In the genomic region with DNA sequence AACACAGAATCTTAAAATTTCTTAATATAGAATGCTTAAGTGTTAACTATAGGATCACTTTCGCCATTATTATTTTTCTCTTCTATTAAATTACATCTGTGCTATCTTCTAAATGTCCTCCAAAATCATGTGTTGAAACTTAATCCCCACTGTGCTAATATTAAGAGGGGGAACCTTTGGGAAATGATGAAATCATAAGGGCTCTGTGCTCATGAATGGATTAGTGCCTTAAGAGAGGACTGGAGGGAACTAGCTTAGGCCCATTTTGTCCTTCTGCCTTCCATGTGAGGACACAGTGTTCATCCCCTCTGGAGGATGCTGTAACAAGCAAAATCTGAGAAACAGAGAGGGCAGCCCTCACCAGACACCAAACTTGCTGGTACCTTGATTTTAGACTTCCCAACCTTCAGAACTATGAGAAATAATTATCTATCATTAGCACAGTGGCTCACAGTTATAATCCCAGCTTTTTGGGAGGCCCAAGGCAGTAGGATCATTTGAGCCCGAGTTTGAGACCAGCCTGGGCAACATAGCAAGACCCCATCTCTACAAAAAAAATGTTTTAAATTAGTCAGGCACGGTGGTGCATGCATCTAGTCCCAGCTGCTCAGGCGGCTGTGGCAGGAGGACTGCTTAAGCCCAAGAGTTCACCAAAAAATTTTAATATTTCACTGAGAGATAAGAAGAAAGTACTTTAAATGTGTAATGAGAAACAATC, we compare ENCODE assay signal across 1 cellular context.
A peak's percentile ranks its signal among the peaks of the same experiment; 100 is the strongest.
TF ChIP-seq lines count a peak whose summit lies in the region.

No MANE protein-coding gene starts in this region.

TF ChIP-seq in HEK293, 187 proteins besides CTCF, POLR2A, EP300 and RAD21:
- TF ChIP-seq, protein P1, sequence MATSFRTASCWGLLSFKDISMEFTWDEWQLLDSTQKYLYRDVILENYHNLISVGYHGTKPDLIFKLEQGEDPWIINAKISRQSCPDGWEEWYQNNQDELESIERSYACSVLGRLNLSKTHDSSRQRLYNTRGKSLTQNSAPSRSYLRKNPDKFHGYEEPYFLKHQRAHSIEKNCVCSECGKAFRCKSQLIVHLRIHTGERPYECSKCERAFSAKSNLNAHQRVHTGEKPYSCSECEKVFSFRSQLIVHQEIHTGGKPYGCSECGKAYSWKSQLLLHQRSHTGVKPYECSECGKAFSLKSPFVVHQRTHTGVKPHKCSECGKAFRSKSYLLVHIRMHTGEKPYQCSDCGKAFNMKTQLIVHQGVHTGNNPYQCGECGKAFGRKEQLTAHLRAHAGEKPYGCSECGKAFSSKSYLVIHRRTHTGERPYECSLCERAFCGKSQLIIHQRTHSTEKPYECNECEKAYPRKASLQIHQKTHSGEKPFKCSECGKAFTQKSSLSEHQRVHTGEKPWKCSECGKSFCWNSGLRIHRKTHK (tag by site-specific recombination; IDR thresholded peaks at IDR 0.05), result no peak
- TF ChIP-seq ZNF114 (tag by site-specific recombination; IDR thresholded peaks at IDR 0.05), result no peak
- TF ChIP-seq, protein P2, sequence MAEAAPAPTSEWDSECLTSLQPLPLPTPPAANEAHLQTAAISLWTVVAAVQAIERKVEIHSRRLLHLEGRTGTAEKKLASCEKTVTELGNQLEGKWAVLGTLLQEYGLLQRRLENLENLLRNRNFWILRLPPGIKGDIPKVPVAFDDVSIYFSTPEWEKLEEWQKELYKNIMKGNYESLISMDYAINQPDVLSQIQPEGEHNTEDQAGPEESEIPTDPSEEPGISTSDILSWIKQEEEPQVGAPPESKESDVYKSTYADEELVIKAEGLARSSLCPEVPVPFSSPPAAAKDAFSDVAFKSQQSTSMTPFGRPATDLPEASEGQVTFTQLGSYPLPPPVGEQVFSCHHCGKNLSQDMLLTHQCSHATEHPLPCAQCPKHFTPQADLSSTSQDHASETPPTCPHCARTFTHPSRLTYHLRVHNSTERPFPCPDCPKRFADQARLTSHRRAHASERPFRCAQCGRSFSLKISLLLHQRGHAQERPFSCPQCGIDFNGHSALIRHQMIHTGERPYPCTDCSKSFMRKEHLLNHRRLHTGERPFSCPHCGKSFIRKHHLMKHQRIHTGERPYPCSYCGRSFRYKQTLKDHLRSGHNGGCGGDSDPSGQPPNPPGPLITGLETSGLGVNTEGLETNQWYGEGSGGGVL (tag by site-specific recombination; IDR thresholded peaks at IDR 0.05), result peak; percentile 44; the same call in 1 of the 2 replicates
- no peak for TF ChIP-seq ZNF558 (tag by site-specific recombination; IDR thresholded peaks at IDR 0.05)
- TF ChIP-seq, protein P3, sequence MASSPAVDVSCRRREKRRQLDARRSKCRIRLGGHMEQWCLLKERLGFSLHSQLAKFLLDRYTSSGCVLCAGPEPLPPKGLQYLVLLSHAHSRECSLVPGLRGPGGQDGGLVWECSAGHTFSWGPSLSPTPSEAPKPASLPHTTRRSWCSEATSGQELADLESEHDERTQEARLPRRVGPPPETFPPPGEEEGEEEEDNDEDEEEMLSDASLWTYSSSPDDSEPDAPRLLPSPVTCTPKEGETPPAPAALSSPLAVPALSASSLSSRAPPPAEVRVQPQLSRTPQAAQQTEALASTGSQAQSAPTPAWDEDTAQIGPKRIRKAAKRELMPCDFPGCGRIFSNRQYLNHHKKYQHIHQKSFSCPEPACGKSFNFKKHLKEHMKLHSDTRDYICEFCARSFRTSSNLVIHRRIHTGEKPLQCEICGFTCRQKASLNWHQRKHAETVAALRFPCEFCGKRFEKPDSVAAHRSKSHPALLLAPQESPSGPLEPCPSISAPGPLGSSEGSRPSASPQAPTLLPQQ (tag by site-specific recombination; IDR thresholded peaks at IDR 0.05), result peak; percentile 58; the same call in 1 of the 2 replicates
- peak; percentile 83 for TF ChIP-seq ZNF121 (tag by site-specific recombination; IDR thresholded peaks at IDR 0.05)
- TF ChIP-seq ZNF416 (tag by site-specific recombination; IDR thresholded peaks at IDR 0.05), result no peak
- TF ChIP-seq, protein P4, sequence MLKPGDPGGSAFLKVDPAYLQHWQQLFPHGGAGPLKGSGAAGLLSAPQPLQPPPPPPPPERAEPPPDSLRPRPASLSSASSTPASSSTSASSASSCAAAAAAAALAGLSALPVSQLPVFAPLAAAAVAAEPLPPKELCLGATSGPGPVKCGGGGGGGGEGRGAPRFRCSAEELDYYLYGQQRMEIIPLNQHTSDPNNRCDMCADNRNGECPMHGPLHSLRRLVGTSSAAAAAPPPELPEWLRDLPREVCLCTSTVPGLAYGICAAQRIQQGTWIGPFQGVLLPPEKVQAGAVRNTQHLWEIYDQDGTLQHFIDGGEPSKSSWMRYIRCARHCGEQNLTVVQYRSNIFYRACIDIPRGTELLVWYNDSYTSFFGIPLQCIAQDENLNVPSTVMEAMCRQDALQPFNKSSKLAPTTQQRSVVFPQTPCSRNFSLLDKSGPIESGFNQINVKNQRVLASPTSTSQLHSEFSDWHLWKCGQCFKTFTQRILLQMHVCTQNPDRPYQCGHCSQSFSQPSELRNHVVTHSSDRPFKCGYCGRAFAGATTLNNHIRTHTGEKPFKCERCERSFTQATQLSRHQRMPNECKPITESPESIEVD (tag by site-specific recombination; IDR thresholded peaks at IDR 0.05), result no peak
- no peak for TF ChIP-seq ZNF2 (tag by site-specific recombination; IDR thresholded peaks at IDR 0.05)
- no peak for TF ChIP-seq IKZF3 (tag by site-specific recombination; IDR thresholded peaks at IDR 0.05)
- no peak for TF ChIP-seq ZNF623 (tag by site-specific recombination; IDR thresholded peaks at IDR 0.05)
- no peak for TF ChIP-seq ZBTB21 (tag by site-specific recombination; IDR thresholded peaks at IDR 0.05)
TF ChIP-seq in HEK293: peak in this region for 3.
